37 cellular contexts compared by ENCODE assay signal in the genomic region with DNA sequence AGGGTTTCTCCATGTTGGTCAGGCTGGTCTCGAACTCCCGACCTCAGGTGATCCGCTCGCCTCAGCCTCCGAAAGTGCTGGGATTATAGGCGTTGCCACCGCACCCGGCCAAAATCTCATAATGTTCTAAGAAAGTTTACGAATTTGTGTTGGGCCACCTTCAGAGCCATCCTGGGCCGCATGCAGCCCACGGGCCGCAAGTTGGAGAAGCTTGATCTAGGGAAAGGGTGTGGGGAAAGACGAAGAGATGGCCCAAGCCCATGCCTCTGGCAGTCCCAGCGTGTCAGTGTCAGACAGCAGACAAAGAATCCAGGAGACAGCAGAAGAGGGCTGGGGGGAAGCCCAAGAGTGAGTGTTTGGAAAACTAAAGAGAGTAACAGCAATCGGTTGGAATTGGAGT. TPM values are rescaled to one million over a fixed set of nuclear protein-coding genes. Genes with fewer than 3 reads are reported as not detected.
"Had no signal": no experiment of that assay in that cellular context is flagged by ENCODE, and none has a peak within 500 bp of the region (broad histone marks: within the 10 kb centered on the region; RNA-seq: fewer than 3 reads in every experiment).

No MANE protein-coding gene starts in this region.

- H3K4me3 Mint-ChIP-seq: activated B cell treated with CpG ODN at 0.5 μM for 24 hours; activated CD4-positive, alpha-beta memory T cell treated with anti-CD3 and anti-CD28 coated beads for 36 hours; activated CD4-positive, alpha-beta T cell treated with anti-CD3 and anti-CD28 coated beads, Interleukin-2, amount 10 ng/mL, durations not matched to agents 24 days and 14 days; activated CD8-positive, alpha-beta memory T cell treated with anti-CD3 and anti-CD28 coated beads, Interleukin-2, amount 10 ng/mL, durations not matched to agents 7 days and 5 days; activated CD8-positive, alpha-beta T cell treated with anti-CD3 and anti-CD28 coated beads, Interleukin-2, amount 10 ng/mL, durations not matched to agents 7 days and 5 days; activated naive CD4-positive, alpha-beta T cell treated with anti-CD3 and anti-CD28 coated beads, Interleukin-2, amount 10 ng/mL, durations not matched to agents 7 days and 5 days; activated naive CD4-positive, alpha-beta T cell treated with anti-CD3 and anti-CD28 coated beads, Interleukin-2, amount 50 U/mL, for 24 hours; activated naive CD8-positive, alpha-beta T cell; activated naive CD8-positive, alpha-beta T cell treated with anti-CD3 and anti-CD28 coated beads, Interleukin-2, amount 10 ng/mL, durations not matched to agents 7 days and 5 days; activated naive CD8-positive, alpha-beta T cell treated with anti-CD3 and anti-CD28 coated beads, Interleukin-2, amount 50 U/mL, for 24 hours; activated T-cell treated with anti-CD3 and anti-CD28 coated beads, Interleukin-2, amount 50 U/mL, for 24 hours; brain; central memory CD8-positive, alpha-beta T cell; T-helper 1 cell treated with Interleukin-12 subunit alpha and Interleukin-12 subunit beta and Interleukin-4 antibody, amounts not matched to agents 30 μg/mL and 1 μg/mL, for 36 hours; T-helper 2 cell treated with Interferon-gamma antibody and Interleukin-4, amounts not matched to agents 5 μg/mL and 100 μg/mL, for 36 hours had no signal

- ATAC-seq: activated CD8-positive, alpha-beta memory T cell treated with anti-CD3 and anti-CD28 coated beads, Interleukin-2, amount 10 ng/mL, durations not matched to agents 7 days and 5 days; activated CD8-positive, alpha-beta T cell treated with anti-CD3 and anti-CD28 coated beads, Interleukin-2, amount 10 ng/mL, durations not matched to agents 7 days and 5 days; activated naive CD8-positive, alpha-beta T cell treated with anti-CD3 and anti-CD28 coated beads, Interleukin-2, amount 50 U/mL, for 24 hours had no signal

- H3K4me3 ChIP-seq: ascending aorta, cardiac muscle cell had no signal

- H3K4me1 Mint-ChIP-seq: activated B cell treated with CpG ODN at 0.5 μM for 24 hours; activated CD8-positive, alpha-beta memory T cell treated with anti-CD3 and anti-CD28 coated beads, Interleukin-2, amount 10 ng/mL, durations not matched to agents 7 days and 5 days had no signal

- H3K9me3 Mint-ChIP-seq: activated CD4-positive, alpha-beta T cell treated with anti-CD3 and anti-CD28 coated beads, Interleukin-2, amount 10 ng/mL, durations not matched to agents 24 days and 14 days had no signal

- H3K27ac ChIP-seq: cardiac muscle cell, VCaP had no signal

- DNase-seq: activated B cell treated with CpG ODN at 0.5 μM for 24 hours; activated CD4-positive, alpha-beta memory T cell treated with anti-CD3 and anti-CD28 coated beads for 36 hours; activated CD4-positive, alpha-beta T cell treated with anti-CD3 and anti-CD28 coated beads for 4 hours; activated CD4-positive, alpha-beta T cell treated with anti-CD3 and anti-CD28 coated beads, Interleukin-2, amount 10 ng/mL, durations not matched to agents 24 days and 14 days; activated CD4-positive, alpha-beta T cell treated with anti-CD3 and anti-CD28 coated beads, Interleukin-2, amount 50 U/mL, for 1 hour; activated CD4-positive, alpha-beta T cell treated with anti-CD3 and anti-CD28 coated beads, Interleukin-2, amount 50 U/mL, for 4 hours; activated CD4-positive, CD25-positive, alpha-beta regulatory T cell treated with anti-CD3 and anti-CD28 coated beads, Interleukin-2, amount 50 U/mL, for 72 hours; activated CD8-positive, alpha-beta memory T cell treated with anti-CD3 and anti-CD28 coated beads for 24 hours; activated CD8-positive, alpha-beta memory T cell treated with anti-CD3 and anti-CD28 coated beads, Interleukin-2, amount 10 ng/mL, durations not matched to agents 7 days and 5 days; activated CD8-positive, alpha-beta memory T cell treated with anti-CD3 and anti-CD28 coated beads, Interleukin-2, amount 50 U/mL, for 48 hours; activated CD8-positive, alpha-beta T cell treated with anti-CD3 and anti-CD28 coated beads, Interleukin-2, amount 10 ng/mL, durations not matched to agents 7 days and 5 days; activated effector memory CD4-positive, alpha-beta T cell treated with Interleukin-2 at 50 U/mL for 16 hours; activated gamma-delta T cell; activated naive CD4-positive, alpha-beta T cell treated with anti-CD3 and anti-CD28 coated beads, Interleukin-2, amount 10 ng/mL, durations not matched to agents 7 days and 5 days; activated naive CD4-positive, alpha-beta T cell treated with Interleukin-2 at 50 U/mL for 16 hours; activated naive CD8-positive, alpha-beta T cell treated with anti-CD3 and anti-CD28 coated beads, Interleukin-2, amount 10 ng/mL, durations not matched to agents 7 days and 5 days; activated naive CD8-positive, alpha-beta T cell treated with anti-CD3 and anti-CD28 coated beads, Interleukin-2, amount 50 U/mL, for 24 hours; activated T-cell treated with anti-CD3 and anti-CD28 coated beads, Interleukin-2, amount 50 U/mL, for 24 hours; activated T-cell treated with anti-CD3 and anti-CD28 coated beads, Interleukin-2, amount 50 U/mL, for 48 hours; amygdala; anterior cingulate cortex; caudate nucleus; cerebellar nuclear complex; T-helper 1 cell; T-helper 2 cell; T-helper 9 cell had no signal

- H3K36me3 Mint-ChIP-seq: activated naive CD4-positive, alpha-beta T cell treated with anti-CD3 and anti-CD28 coated beads, Interleukin-2, amount 10 ng/mL, durations not matched to agents 7 days and 5 days; activated naive CD8-positive, alpha-beta T cell treated with anti-CD3 and anti-CD28 coated beads, Interleukin-2, amount 10 ng/mL, durations not matched to agents 7 days and 5 days had no signal

- H3K27me3 Mint-ChIP-seq: brain had no signal

- H3K27me3 ChIP-seq: ascending aorta, cardiac muscle cell had no signal

- H3K36me3 ChIP-seq: ascending aorta, cardiac muscle cell had no signal

- H3K27ac Mint-ChIP-seq: activated B cell treated with CpG ODN at 0.5 μM for 24 hours; activated CD4-positive, alpha-beta memory T cell treated with anti-CD3 and anti-CD28 coated beads for 36 hours; activated CD4-positive, alpha-beta T cell treated with anti-CD3 and anti-CD28 coated beads, Interleukin-2, amount 10 ng/mL, durations not matched to agents 24 days and 14 days; activated CD8-positive, alpha-beta memory T cell treated with anti-CD3 and anti-CD28 coated beads, Interleukin-2, amount 10 ng/mL, durations not matched to agents 7 days and 5 days; activated CD8-positive, alpha-beta T cell treated with anti-CD3 and anti-CD28 coated beads, Interleukin-2, amount 10 ng/mL, durations not matched to agents 7 days and 5 days; activated naive CD4-positive, alpha-beta T cell treated with anti-CD3 and anti-CD28 coated beads, Interleukin-2, amount 10 ng/mL, durations not matched to agents 7 days and 5 days; activated naive CD4-positive, alpha-beta T cell treated with anti-CD3 and anti-CD28 coated beads, Interleukin-2, amount 50 U/mL, for 24 hours; activated naive CD8-positive, alpha-beta T cell; activated naive CD8-positive, alpha-beta T cell treated with anti-CD3 and anti-CD28 coated beads, Interleukin-2, amount 10 ng/mL, durations not matched to agents 7 days and 5 days; activated naive CD8-positive, alpha-beta T cell treated with anti-CD3 and anti-CD28 coated beads, Interleukin-2, amount 50 U/mL, for 24 hours; activated T-cell treated with anti-CD3 and anti-CD28 coated beads, Interleukin-2, amount 50 U/mL, for 24 hours; activated T-helper 2 cell treated with anti-CD3 and anti-CD28 coated beads, Interferon-gamma antibody, Interleukin-2, Interleukin-4, amounts not matched to agents 10 μg/mL and 5 μg/mL and 100 μg/mL, durations not matched to agents 14 hours and 24 hours and 36 hours; T-helper 1 cell treated with Interleukin-12 subunit alpha and Interleukin-12 subunit beta and Interleukin-4 antibody, amounts not matched to agents 30 μg/mL and 1 μg/mL, for 36 hours; T-helper 2 cell treated with Interferon-gamma antibody and Interleukin-4, amounts not matched to agents 5 μg/mL and 100 μg/mL, for 36 hours had no signal

RNA-seq across cellular contexts. Expression of a gene that starts 17.3 kb away (rescaled TPM):
- total RNA-seq: activated B cell treated with CpG ODN at 0.5 μM for 24 hours; activated CD4-positive, alpha-beta memory T cell treated with anti-CD3 and anti-CD28 coated beads for 36 hours; activated CD4-positive, alpha-beta T cell treated with anti-CD3 and anti-CD28 coated beads, Interleukin-2, amount 10 ng/mL, durations not matched to agents 24 days and 14 days; activated CD8-positive, alpha-beta memory T cell treated with anti-CD3 and anti-CD28 coated beads, Interleukin-2, amount 10 ng/mL, durations not matched to agents 7 days and 5 days; activated T-helper 2 cell treated with anti-CD3 and anti-CD28 coated beads, Interferon-gamma antibody, Interleukin-2, Interleukin-4, amounts not matched to agents 10 μg/mL and 5 μg/mL and 100 μg/mL, durations not matched to agents 14 hours and 24 hours and 36 hours; bronchial epithelial cell had no signal

RNA-seq across cellular contexts. Expression of a gene that starts 25.3 kb away (rescaled TPM):
- total RNA-seq: activated B cell treated with CpG ODN at 0.5 μM for 24 hours; activated CD4-positive, alpha-beta T cell treated with anti-CD3 and anti-CD28 coated beads, Interleukin-2, amount 10 ng/mL, durations not matched to agents 24 days and 14 days; activated CD8-positive, alpha-beta T cell treated with anti-CD3 and anti-CD28 coated beads, Interleukin-2, amount 10 ng/mL, durations not matched to agents 7 days and 5 days; activated T-helper 2 cell treated with anti-CD3 and anti-CD28 coated beads, Interferon-gamma antibody, Interleukin-2, Interleukin-4, amounts not matched to agents 10 μg/mL and 5 μg/mL and 100 μg/mL, durations not matched to agents 14 hours and 24 hours and 36 hours had no signal

RNA-seq across cellular contexts. Expression of a gene that starts 32.7 kb away (rescaled TPM):
- total RNA-seq: activated B cell treated with CpG ODN at 0.5 μM for 24 hours; activated CD4-positive, alpha-beta memory T cell treated with anti-CD3 and anti-CD28 coated beads for 36 hours; activated CD4-positive, alpha-beta T cell treated with anti-CD3 and anti-CD28 coated beads, Interleukin-2, amount 10 ng/mL, durations not matched to agents 24 days and 14 days; activated CD8-positive, alpha-beta memory T cell treated with anti-CD3 and anti-CD28 coated beads, Interleukin-2, amount 10 ng/mL, durations not matched to agents 7 days and 5 days; activated CD8-positive, alpha-beta T cell treated with anti-CD3 and anti-CD28 coated beads, Interleukin-2, amount 10 ng/mL, durations not matched to agents 7 days and 5 days; activated naive CD8-positive, alpha-beta T cell treated with anti-CD3 and anti-CD28 coated beads, Interleukin-2, amount 10 ng/mL, durations not matched to agents 7 days and 5 days; activated T-helper 2 cell treated with anti-CD3 and anti-CD28 coated beads, Interferon-gamma antibody, Interleukin-2, Interleukin-4, amounts not matched to agents 10 μg/mL and 5 μg/mL and 100 μg/mL, durations not matched to agents 14 hours and 24 hours and 36 hours had no signal

RNA-seq across cellular contexts. Expression of a gene that starts 49.6 kb away (rescaled TPM):
- total RNA-seq: activated CD4-positive, alpha-beta T cell treated with anti-CD3 and anti-CD28 coated beads, Interleukin-2, amount 10 ng/mL, durations not matched to agents 24 days and 14 days; activated CD8-positive, alpha-beta memory T cell treated with anti-CD3 and anti-CD28 coated beads, Interleukin-2, amount 10 ng/mL, durations not matched to agents 7 days and 5 days; activated T-helper 2 cell treated with anti-CD3 and anti-CD28 coated beads, Interferon-gamma antibody, Interleukin-2, Interleukin-4, amounts not matched to agents 10 μg/mL and 5 μg/mL and 100 μg/mL, durations not matched to agents 14 hours and 24 hours and 36 hours had no signal
